In the genomic region with DNA sequence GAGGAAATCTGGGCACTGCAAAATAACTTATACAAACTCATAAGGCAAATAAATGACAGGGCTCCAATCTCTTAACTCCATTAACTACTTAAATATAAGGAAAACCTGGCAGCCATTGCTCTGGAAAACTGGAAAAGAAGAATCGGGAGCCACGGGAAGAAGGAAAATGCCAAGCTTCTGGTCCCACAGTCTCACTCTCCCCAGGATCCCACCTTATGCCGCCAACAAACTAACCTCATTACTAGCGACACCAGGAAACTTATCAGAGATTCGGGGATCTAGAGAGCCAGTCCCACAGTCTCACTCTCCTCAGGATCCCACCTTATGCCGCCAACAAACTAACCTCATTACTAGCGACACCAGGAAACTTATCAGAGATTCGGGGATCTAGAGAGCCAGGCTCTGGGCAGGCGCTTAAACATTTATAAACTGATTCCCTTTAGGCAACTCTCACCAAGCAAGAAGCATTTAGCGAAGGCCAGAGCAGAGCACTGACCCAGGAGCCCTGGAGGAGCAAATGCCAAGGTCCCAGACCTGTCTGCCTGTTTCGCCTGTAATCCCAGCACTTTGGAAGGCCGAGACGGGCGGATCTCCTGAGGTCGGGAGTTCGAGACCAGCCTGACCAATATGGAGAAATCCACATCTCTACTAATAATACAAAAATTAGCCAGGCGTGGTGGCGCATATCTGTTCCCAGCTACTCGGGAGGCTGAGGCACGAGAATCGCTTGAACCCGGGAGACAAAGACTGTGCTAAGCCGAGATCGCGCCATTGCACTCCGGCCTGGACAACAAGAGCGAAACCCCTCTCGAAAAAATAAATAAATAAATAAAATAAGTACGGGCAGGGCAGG, we compare ENCODE assay signal across 8 cellular contexts. TPM values are rescaled to one million over a fixed set of nuclear protein-coding genes. Genes with fewer than 3 reads are reported as not detected.
DNase-seq lines count a peak whose midpoint lies in the region; ATAC-seq lines count a peak whose summit lies in the region.

No MANE protein-coding gene starts in this region.

- H3K4me1 Mint-ChIP-seq in activated T-cell treated with anti-CD3 and anti-CD28 coated beads, Interleukin-2, amount 50 U/mL, for 4 hours (ENCODE audit: low read depth): peaks cover 35% of the 10 kb centered on the region
- H3K4me1 Mint-ChIP-seq in immature natural killer cell: peaks cover 41 to 65% of the 10 kb centered on the region in 2 donors

- H3K4me3 Mint-ChIP-seq in activated T-cell treated with anti-CD3 and anti-CD28 coated beads, Interleukin-2, amount 50 U/mL, for 4 hours: peak overlapping the region; percentile 100
- peak overlapping the region; percentile 97 to 100 (median 100) for H3K4me3 Mint-ChIP-seq in immature natural killer cell

- H3K27ac Mint-ChIP-seq in immature natural killer cell: peak overlapping the region; percentile 87 to 99 (median 98)

- ATAC-seq in activated T-cell treated with anti-CD3 and anti-CD28 coated beads, Interleukin-2, amount 50 U/mL, for 4 hours: no peak

- H3K27me3 Mint-ChIP-seq in activated T-cell treated with anti-CD3 and anti-CD28 coated beads, Interleukin-2, amount 50 U/mL, for 4 hours (ENCODE audit: low read depth): peaks cover 7% of the 10 kb centered on the region
- H3K27me3 Mint-ChIP-seq in immature natural killer cell (ENCODE audit: low read depth in 3 of 3): peaks cover 4 to 20% (median 8%) of the 10 kb centered on the region in 3 donors

- H3K27ac ChIP-seq in substantia nigra (ENCODE audit: low read depth, low read length, poor library complexity, severe bottlenecking): peak overlapping the region; percentile 87

- H3K36me3 Mint-ChIP-seq in activated T-cell treated with anti-CD3 and anti-CD28 coated beads, Interleukin-2, amount 50 U/mL, for 4 hours (ENCODE audit: insufficient read depth): peaks cover 8% of the 10 kb centered on the region
- H3K36me3 Mint-ChIP-seq in immature natural killer cell: peaks cover 0 to 7% (median 0%) of the 10 kb centered on the region in 3 donors

- DNase-seq in stimulated activated CD4-positive, alpha-beta T cell treated with anti-CD3 and anti-CD28 coated beads, Interleukin-1b, Interleukin-23, amount 100 ng/mL, for 48 hours: peak; percentile 3
- DNase-seq in stimulated activated CD4-positive, alpha-beta T cell treated with anti-CD3 and anti-CD28 coated beads, Interleukin-4, amount 100 ng/mL, for 4 hours: no peak
- DNase-seq in activated T-cell treated with anti-CD3 and anti-CD28 coated beads, Interleukin-2, amount 50 U/mL, for 4 hours: no peak
- DNase-seq in immature natural killer cell: no peak
- DNase-seq in substantia nigra (lab: John Stamatoyannopoulos, UW): peak in 4 of 49 donors; percentile 4 to 36 (median 24)
- no peak for DNase-seq in HuH-7 (ENCODE audit: low spot score)
- DNase-seq in occipital lobe (lab: John Stamatoyannopoulos, UW): no peak
- no peak for DNase-seq in H4 (ENCODE audit: low spot score)

- H3K9me3 Mint-ChIP-seq in activated T-cell treated with anti-CD3 and anti-CD28 coated beads, Interleukin-2, amount 50 U/mL, for 4 hours: no peaks in the 10 kb centered on the region
- H3K9me3 Mint-ChIP-seq in immature natural killer cell: no peaks in the 10 kb centered on the region

RNA-seq across cellular contexts. Expression of gene PSMB2, which starts 0.7 kb away (rescaled TPM):
- total RNA-seq in activated T-cell treated with anti-CD3 and anti-CD28 coated beads, Interleukin-2, amount 50 U/mL, for 4 hours: 100 to 1,000 TPM; 169 to 196 (median 191) TPM
- polyA plus RNA-seq in immature natural killer cell: 100 to 1,000 TPM in 1 of 3 donors, 10 to 100 TPM in 2; 83.2 to 108 (median 89.7) TPM
- 17.8 TPM for total RNA-seq in occipital lobe
- 30.2 and 39.5 TPM in 2 replicates for total RNA-seq in H4 (2014; rRNA removed; shearing (Covaris generic))
